In the genomic region with DNA sequence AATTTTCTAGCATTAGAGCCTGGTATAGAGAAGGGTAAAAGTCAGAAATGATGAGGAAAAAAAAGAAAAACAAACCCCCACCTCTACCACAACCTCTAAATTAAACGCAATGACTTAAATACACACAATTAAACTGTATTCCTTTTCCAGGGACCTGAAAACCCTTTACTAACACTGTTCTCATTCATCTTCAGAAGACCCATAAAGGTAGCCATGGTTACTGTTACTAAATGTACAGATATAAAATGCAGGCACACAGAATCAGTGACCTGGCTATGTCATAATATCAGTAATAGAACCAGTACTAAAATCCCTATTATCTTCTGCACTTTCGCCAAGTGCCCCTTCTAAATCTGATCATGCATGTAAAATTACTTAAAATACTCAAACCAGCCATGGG, we compare ENCODE assay signal across 9 cellular contexts. TPM values are rescaled to one million over a fixed set of nuclear protein-coding genes. Genes with fewer than 3 reads are reported as not detected.
A peak's percentile ranks its signal among the peaks of the same experiment; 100 is the strongest.
DNase-seq lines count a peak whose midpoint lies in the region; ATAC-seq and TF ChIP-seq lines count a peak whose summit lies in the region.
"Had no signal": no experiment of that assay in that cellular context is flagged by ENCODE, and none has a peak within 500 bp of the region (broad histone marks: within the 10 kb centered on the region; RNA-seq: fewer than 3 reads in every experiment).

No MANE protein-coding gene starts in this region.

- H3K4me3 ChIP-seq in HAP-1: peak overlapping the region; percentile 98
- H3K4me3 ChIP-seq in coronary artery: peak overlapping the region; percentile 88
- peak overlapping the region in 1 of 2 donors; percentile 81 for H3K4me3 ChIP-seq in muscle layer of colon (ENCODE audit: low read depth in 1 of 2, low read length in 2 of 2)

- H3K27ac ChIP-seq in 22Rv1 (peak overlapping the region; percentile 92; the same call in 1 of the 2 replicates), coronary artery (no peak overlapping the region), muscle layer of colon (ENCODE audit: low read depth, low read length) (no peak overlapping the region)

- TF ChIP-seq CTCF in 22Rv1 (IDR thresholded peaks at IDR 0.05): no peak
- no peak for TF ChIP-seq CTCF in coronary artery (IDR thresholded peaks at IDR 0.05)

- no peak for DNase-seq in HAP-1 (ENCODE audit: low spot score in 2 of 2)
- no peak for DNase-seq in coronary artery (ENCODE audit: low spot score)
- no peak for DNase-seq in epidermal melanocyte (ENCODE audit: insufficient read length, low spot score)
- no peak for DNase-seq in A172 (ENCODE audit: low spot score)
- DNase-seq in NCI-H2029 (lab: John Stamatoyannopoulos, UW): no peak
- DNase-seq: NCI-H2029 treated with DMSO at 0.1 percent for 48 hours had no signal

- H3K9me3 ChIP-seq in HAP-1: no peaks in the 10 kb centered on the region
- no peaks in the 10 kb centered on the region for H3K9me3 ChIP-seq in muscle layer of colon (ENCODE audit: low read length)

- H3K36me3 ChIP-seq in HAP-1 (replicated peaks) (peaks cover 60% of the 10 kb centered on the region), muscle layer of colon (ENCODE audit: insufficient read depth, low read length) (peaks cover 64% of the 10 kb centered on the region)

- ATAC-seq in GM18868 (IDR thresholded peaks at IDR 0.05; ENCODE audit: unreplicated experiment): no peak

- peaks cover 14% of the 10 kb centered on the region for H3K4me1 ChIP-seq in HAP-1
- H3K4me1 ChIP-seq in muscle layer of colon (ENCODE audit: insufficient read depth, low read length): peaks cover 28% of the 10 kb centered on the region

- in situ Hi-C loops in HAP-1 (cut with MboI; ENCODE audit: low sequenced_read_pairs): no loop called here

- peak overlapping the region; percentile 80 for H3K9ac ChIP-seq in muscle layer of colon (ENCODE audit: low read length)

- H3K27me3 ChIP-seq in HAP-1 (ENCODE audit: low read depth) (no peaks in the 10 kb centered on the region), muscle layer of colon (ENCODE audit: control insufficient read depth in 1 of 2, insufficient read depth in 2 of 2, low read length in 2 of 2) (no peaks in the 10 kb centered on the region)

RNA-seq across cellular contexts. Expression of a gene that starts 1.4 kb away (rescaled TPM):
- 53.6 and 58.8 TPM in 2 replicates for total RNA-seq in A172 (2014; rRNA removed; shearing (Covaris generic))

RNA-seq across cellular contexts. Expression of a gene that starts 1.8 kb away (rescaled TPM):
- 23.0 and 34.5 TPM in 2 replicates for total RNA-seq in A172 (2014; rRNA removed; shearing (Covaris generic))

RNA-seq across cellular contexts. Expression of a gene that starts 11.3 kb away (rescaled TPM):
- not detected in 2 replicates for total RNA-seq in A172 (2014; rRNA removed; shearing (Covaris generic))

RNA-seq across cellular contexts. Expression of a gene that starts 25.5 kb away (rescaled TPM):
- 0.96 TPM in 1 of 2 replicates, not detected in the other for total RNA-seq in A172 (2014; rRNA removed; shearing (Covaris generic))

RNA-seq across cellular contexts. Expression of a gene that starts 36.2 kb away (rescaled TPM):
- total RNA-seq in A172 (2014; rRNA removed; shearing (Covaris generic)): 2.8 and 4.0 TPM in 2 replicates
